In the genomic region with DNA sequence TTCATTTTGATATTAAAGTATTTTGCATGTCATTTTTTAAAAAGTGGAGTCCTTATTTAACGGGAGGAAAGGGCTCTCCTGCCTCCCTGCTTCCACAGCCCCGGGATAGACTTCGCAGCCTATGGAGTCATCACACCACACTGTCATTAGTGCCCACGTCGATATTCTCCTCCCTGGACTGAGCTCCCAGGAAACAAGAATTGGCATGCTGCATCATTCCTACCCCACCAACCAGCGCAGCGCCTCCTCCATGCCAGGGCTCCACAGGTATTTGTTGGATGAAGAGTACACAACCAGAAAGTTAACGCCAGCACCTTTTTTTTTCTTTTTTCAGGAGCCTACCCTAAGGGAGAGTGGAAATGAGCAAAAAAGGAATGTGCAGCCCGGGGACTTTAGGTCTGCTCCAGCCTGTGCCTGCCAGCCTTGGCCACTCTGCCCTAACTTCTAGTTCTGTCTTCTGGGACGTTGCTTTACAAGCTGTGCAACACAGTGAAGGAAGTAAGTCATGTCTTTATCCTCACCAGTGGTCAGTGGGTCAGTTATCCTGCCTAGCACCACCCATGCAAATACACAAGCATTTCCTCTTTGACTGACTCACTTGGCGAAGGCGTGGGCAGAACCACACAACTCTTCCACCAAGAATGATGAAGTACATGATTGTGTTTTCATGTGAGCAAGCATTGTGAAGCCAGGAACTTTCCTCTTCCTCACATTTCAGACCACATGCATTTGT, we compare ENCODE assay signal across 8 cellular contexts.
DNase-seq lines count a peak whose midpoint lies in the region; ATAC-seq, FAIRE-seq and TF ChIP-seq lines count a peak whose summit lies in the region.

No MANE protein-coding gene starts in this region.

- no peak overlapping the region for H3K27ac Mint-ChIP-seq in Caco-2 (ENCODE audit: unreplicated experiment)
- no peak overlapping the region for H3K27ac Mint-ChIP-seq in CD4-positive, alpha-beta T cell

- no peaks in the 10 kb centered on the region for H3K36me3 Mint-ChIP-seq in Caco-2 (ENCODE audit: insufficient read depth, unreplicated experiment)
- H3K36me3 Mint-ChIP-seq in CD4-positive, alpha-beta T cell (ENCODE audit: low read depth) = no peaks in the 10 kb centered on the region

- no peaks in the 10 kb centered on the region for H3K9me3 Mint-ChIP-seq in Caco-2 (ENCODE audit: unreplicated experiment)
- no peaks in the 10 kb centered on the region for H3K9me3 Mint-ChIP-seq in CD4-positive, alpha-beta T cell

- H3K9me3 ChIP-seq in upper lobe of right lung (no peaks in the 10 kb centered on the region), Caco-2 (no peaks in the 10 kb centered on the region)
- no peaks in the 10 kb centered on the region for H3K9me3 ChIP-seq in CD4-positive, alpha-beta T cell (ENCODE audit: control insufficient read depth, low read length)

- in situ Hi-C loops in SK-MEL-5 (cut with HindIII; ENCODE audit: low pct_unique_long_range_greater_than_20kb, low sequenced_read_pairs) = no loop called here

- no TSS peak for BruUV-seq in Caco-2 (replicated peaks; lab: Mats Ljungman, UMichigan)

- DNase-seq in Ammon's horn (ENCODE audit: low spot score) (peak; percentile 63), H54 (ENCODE audit: insufficient read length, low spot score) (peak; percentile 52), SK-MEL-5 (ENCODE audit: low read depth, low spot score) (peak; percentile 83), glomerular visceral epithelial cell (ENCODE audit: extremely low spot score) (peak; percentile 79), upper lobe of right lung (peak; percentile 73), Caco-2 (no peak), NCI-H1436 (lab: John Stamatoyannopoulos, UW) (no peak)
- no peak for DNase-seq in CD4-positive, alpha-beta T cell

- no peak for TF ChIP-seq POLR2A in H54 (IDR thresholded peaks at IDR 0.05; ENCODE audit: low read depth, low read length)

- no peak overlapping the region for H3K27ac ChIP-seq in upper lobe of right lung
- no peak overlapping the region for H3K27ac ChIP-seq in CD4-positive, alpha-beta T cell (ENCODE audit: low read depth, low read length)

- H3K4me3 ChIP-seq in upper lobe of right lung (no peak overlapping the region), Caco-2 (ENCODE audit: low read depth, low read length) (no peak overlapping the region)

- TF ChIP-seq CTCF in upper lobe of right lung (IDR thresholded peaks at IDR 0.05) (no peak), Caco-2 (IDR thresholded peaks at IDR 0.05; ENCODE audit: insufficient read depth in 1 of 2, low read depth in 1 of 2, low read length in 1 of 2, severe bottlenecking in 1 of 2, unreplicated experiment in 1 of 2) (no peak)
- TF ChIP-seq CTCF in CD4-positive, alpha-beta T cell (IDR thresholded peaks at IDR 0.05) = no peak

- CTCF ChIA-PET in Caco-2 (lab: Charles Lee) = interaction anchor here (0.6 kb wide), 1 partner anchor 216 kb away, joined by 6 read pairs; no protein-coding TSS in a partner anchor
- CTCF ChIA-PET in CD4-positive, alpha-beta T cell (lab: Charles Lee) = no interaction called here

- peak; percentile 48 for FAIRE-seq in H54 (lab: Jason Lieb, UNC)

- intact Hi-C loops in upper lobe of right lung (cut with DNase I) (no loop called here), Caco-2 (cut with micrococcal nuclease; ENCODE audit: unreplicated experiment) (no loop called here)
- intact Hi-C loops in CD4-positive, alpha-beta T cell (cut with DNase I, micrococcal nuclease) = no loop called here

- H3K27me3 ChIP-seq in upper lobe of right lung (no peaks in the 10 kb centered on the region), Caco-2 (replicated peaks; ENCODE audit: control insufficient read depth, insufficient read depth, low read length) (peaks cover 1% of the 10 kb centered on the region; the same call in 1 of the 2 replicates)
- peaks cover 9% of the 10 kb centered on the region for H3K27me3 ChIP-seq in CD4-positive, alpha-beta T cell (ENCODE audit: control insufficient read depth, insufficient read depth, low read length)

- H3K4me1 Mint-ChIP-seq in Caco-2 (ENCODE audit: low read depth, unreplicated experiment) = no peaks in the 10 kb centered on the region
- H3K4me1 Mint-ChIP-seq in CD4-positive, alpha-beta T cell (ENCODE audit: low read depth) = no peaks in the 10 kb centered on the region

- POLR2A ChIA-PET in Caco-2 (lab: Charles Lee) = no interaction called here
- POLR2A ChIA-PET in CD4-positive, alpha-beta T cell (lab: Charles Lee) = no interaction called here

- H3K36me3 ChIP-seq in upper lobe of right lung (no peaks in the 10 kb centered on the region), Caco-2 (ENCODE audit: control insufficient read depth, insufficient read depth, low read length) (no peaks in the 10 kb centered on the region)

- H3K4me3 Mint-ChIP-seq in Caco-2 (ENCODE audit: unreplicated experiment) = no peak overlapping the region
- no peak overlapping the region for H3K4me3 Mint-ChIP-seq in CD4-positive, alpha-beta T cell

- H3K4me1 ChIP-seq in upper lobe of right lung = peaks cover 4% of the 10 kb centered on the region
- no peaks in the 10 kb centered on the region for H3K4me1 ChIP-seq in Caco-2

- peak; percentile 93 for ATAC-seq in upper lobe of right lung
- ATAC-seq in CD4-positive, alpha-beta T cell (ENCODE audit: poor library complexity) = no peak

- peaks cover 10% of the 10 kb centered on the region for H3K27me3 Mint-ChIP-seq in Caco-2 (ENCODE audit: insufficient read depth, unreplicated experiment)
- H3K27me3 Mint-ChIP-seq in CD4-positive, alpha-beta T cell = peaks cover 27% of the 10 kb centered on the region

Comparison
In these comparisons a context has a peak if more than half of its experiments do, and no peak if none do; other contexts are left out.
1. DNase-seq: peak in Ammon's horn (single experiment), H54 (single experiment), SK-MEL-5 (single experiment), glomerular visceral epithelial cell (single experiment) and upper lobe of right lung (single experiment); none in Caco-2 (0 of 2), NCI-H1436 (single experiment) and CD4-positive, alpha-beta T cell (0 of 10).